ENCODE assay signal across 16 cellular contexts in genomic region chr6:167543602-167544506, GRCh38.
DNase-seq lines count a peak whose midpoint lies in the region; ATAC-seq and TF ChIP-seq lines count a peak whose summit lies in the region.
"Had no signal": no experiment of that assay in that cellular context is flagged by ENCODE, and none has a peak within 500 bp of the region (broad histone marks: within the 10 kb centered on the region; RNA-seq: fewer than 3 reads in every experiment).

No MANE protein-coding gene starts in this region.

- no peak overlapping the region for H3K27ac Mint-ChIP-seq in activated T-helper 1 cell treated with anti-CD3 and anti-CD28 coated beads, Interleukin-12 subunit alpha, Interleukin-12 subunit beta, Interleukin-2, Interleukin-4 antibody, amounts not matched to agents 30 ng/mL and 10 ng/mL and 1 ng/mL, durations not matched to agents 14 hours and 24 hours and 36 hours
- H3K27ac Mint-ChIP-seq in T-helper 17 cell = no peak overlapping the region
- H3K27ac Mint-ChIP-seq: activated T-helper 2 cell treated with anti-CD3 and anti-CD28 coated beads, Interferon-gamma antibody, Interleukin-2, Interleukin-4, amounts not matched to agents 10 μg/mL and 5 μg/mL and 100 μg/mL, durations not matched to agents 14 hours and 24 hours and 36 hours; CD8-positive, alpha-beta memory T cell; HFFc6; T-cell had no signal

- H3K9me3 Mint-ChIP-seq in activated T-helper 1 cell treated with anti-CD3 and anti-CD28 coated beads, Interleukin-12 subunit alpha, Interleukin-12 subunit beta, Interleukin-2, Interleukin-4 antibody, amounts not matched to agents 30 ng/mL and 10 ng/mL and 1 ng/mL, durations not matched to agents 14 hours and 24 hours and 36 hours = no peaks in the 10 kb centered on the region
- H3K9me3 Mint-ChIP-seq: activated T-helper 2 cell treated with anti-CD3 and anti-CD28 coated beads, Interferon-gamma antibody, Interleukin-2, Interleukin-4, amounts not matched to agents 10 μg/mL and 5 μg/mL and 100 μg/mL, durations not matched to agents 14 hours and 24 hours and 36 hours had no signal

- TF ChIP-seq CTCF in heart left ventricle (IDR thresholded peaks at IDR 0.05) = no peak

- H3K4me3 Mint-ChIP-seq in activated T-helper 1 cell treated with anti-CD3 and anti-CD28 coated beads, Interleukin-12 subunit alpha, Interleukin-12 subunit beta, Interleukin-2, Interleukin-4 antibody, amounts not matched to agents 30 ng/mL and 10 ng/mL and 1 ng/mL, durations not matched to agents 14 hours and 24 hours and 36 hours = no peak overlapping the region
- H3K4me3 Mint-ChIP-seq in T-helper 17 cell = no peak overlapping the region
- H3K4me3 Mint-ChIP-seq: CD8-positive, alpha-beta memory T cell; HFFc6; T-cell had no signal

- 34 to 55% (median 42%) methylated on average over 16 of the region's 16 CpGs for WGBS in heart left ventricle, 4 donors

- H3K9me3 ChIP-seq in heart left ventricle (peaks cover 0 to 11% (median 0%) of the 10 kb centered on the region in 12 donors), T-helper 17 cell (ENCODE audit: control insufficient read depth, low read length, poor library complexity, severe bottlenecking) (no peaks in the 10 kb centered on the region)
- H3K9me3 ChIP-seq: body of pancreas had no signal

- ATAC-seq in Right ventricle myocardium inferior = peak; percentile 90
- peak; percentile 45 to 92 (median 82) for ATAC-seq in heart left ventricle
- no peak for ATAC-seq in T-helper 17 cell
- ATAC-seq: body of pancreas, T-cell had no signal

- no peaks in the 10 kb centered on the region for H3K36me3 ChIP-seq in heart left ventricle

- no peaks in the 10 kb centered on the region for H3K36me3 Mint-ChIP-seq in activated T-helper 1 cell treated with anti-CD3 and anti-CD28 coated beads, Interleukin-12 subunit alpha, Interleukin-12 subunit beta, Interleukin-2, Interleukin-4 antibody, amounts not matched to agents 30 ng/mL and 10 ng/mL and 1 ng/mL, durations not matched to agents 14 hours and 24 hours and 36 hours (ENCODE audit: low read depth)
- H3K36me3 Mint-ChIP-seq in T-helper 17 cell (ENCODE audit: low read depth) = no peaks in the 10 kb centered on the region
- H3K36me3 Mint-ChIP-seq: CD8-positive, alpha-beta memory T cell; T-cell had no signal

- no peak overlapping the region for H3K4me3 ChIP-seq in heart left ventricle
- H3K4me3 ChIP-seq: body of pancreas had no signal

- DNase-seq in Right ventricle myocardium inferior (ENCODE audit: missing footprints) (no peak), cardiac septum (ENCODE audit: low spot score) (no peak), heart left ventricle (peak in 4 of 5 donors; percentile 61 to 78 (median 69)), posterior vena cava (ENCODE audit: low spot score) (peak; percentile 72), KG1 (lab: John Stamatoyannopoulos, UW) (no peak), EL (no peak), T-helper 17 cell (no peak)
- no peak for DNase-seq in activated T-helper 1 cell treated with anti-CD3 and anti-CD28 coated beads, Interleukin-12 subunit alpha, Interleukin-12 subunit beta, Interleukin-2, Interleukin-4 antibody, amounts not matched to agents 30 ng/mL and 10 ng/mL and 1 ng/mL, durations not matched to agents 14 hours and 24 hours and 36 hours (ENCODE audit: low spot score)
- DNase-seq: activated CD4-positive, alpha-beta T cell treated with anti-CD3 and anti-CD28 coated beads, Interleukin-2, amount 50 U/mL, for 4 hours; CD8-positive, alpha-beta memory T cell; HFFc6; MM.1S; substantia nigra; T-cell had no signal

- H3K4me1 Mint-ChIP-seq in activated T-helper 1 cell treated with anti-CD3 and anti-CD28 coated beads, Interleukin-12 subunit alpha, Interleukin-12 subunit beta, Interleukin-2, Interleukin-4 antibody, amounts not matched to agents 30 ng/mL and 10 ng/mL and 1 ng/mL, durations not matched to agents 14 hours and 24 hours and 36 hours (ENCODE audit: low read depth) = no peaks in the 10 kb centered on the region
- H3K4me1 Mint-ChIP-seq in T-helper 17 cell = no peaks in the 10 kb centered on the region
- H3K4me1 Mint-ChIP-seq: CD8-positive, alpha-beta memory T cell; T-cell had no signal

- intact Hi-C loops in Right ventricle myocardium inferior (cut with DNase I) (loop anchor here (5.0 kb wide), 1 partner anchor 62 kb away; no protein-coding TSS in a partner anchor), cardiac septum (cut with DNase I) (no loop called here), heart left ventricle (cut with DNase I) (no loop called here), posterior vena cava (cut with DNase I) (no loop called here)
- intact Hi-C loops in activated T-helper 1 cell treated with anti-CD3 and anti-CD28 coated beads, Interleukin-12 subunit alpha, Interleukin-12 subunit beta, Interleukin-2, Interleukin-4 antibody, amounts not matched to agents 30 ng/mL and 10 ng/mL and 1 ng/mL, durations not matched to agents 14 hours and 24 hours and 36 hours (cut with micrococcal nuclease) = no loop called here

- H3K4me1 ChIP-seq in heart left ventricle = peaks cover 0 to 25% (median 12%) of the 10 kb centered on the region in 12 donors

- peaks cover 2% of the 10 kb centered on the region for H3K27me3 Mint-ChIP-seq in activated T-helper 1 cell treated with anti-CD3 and anti-CD28 coated beads, Interleukin-12 subunit alpha, Interleukin-12 subunit beta, Interleukin-2, Interleukin-4 antibody, amounts not matched to agents 30 ng/mL and 10 ng/mL and 1 ng/mL, durations not matched to agents 14 hours and 24 hours and 36 hours (ENCODE audit: insufficient read depth)
- peaks cover 7% of the 10 kb centered on the region for H3K27me3 Mint-ChIP-seq in T-helper 17 cell
- H3K27me3 Mint-ChIP-seq: CD8-positive, alpha-beta memory T cell; T-cell had no signal

- H3K27me3 ChIP-seq in heart left ventricle = no peaks in the 10 kb centered on the region
- H3K27me3 ChIP-seq: body of pancreas had no signal

- H3K27ac ChIP-seq in heart left ventricle = peak overlapping the region; percentile 5 to 77 (median 52)

- TF ChIP-seq POLR2A in heart left ventricle (IDR thresholded peaks at IDR 0.05) = no peak

Comparison
In these comparisons a context has a peak if more than half of its experiments do, and no peak if none do; other contexts are left out.
1. DNase-seq: peak in heart left ventricle (4 of 5) and posterior vena cava (single experiment); none in Right ventricle myocardium inferior (single experiment), cardiac septum (single experiment), activated T-helper 1 cell treated with anti-CD3 and anti-CD28 coated beads, Interleukin-12 subunit alpha, Interleukin-12 subunit beta, Interleukin-2, Interleukin-4 antibody, amounts not matched to agents 30 ng/mL and 10 ng/mL and 1 ng/mL, durations not matched to agents 14 hours and 24 hours and 36 hours (single experiment), KG1 (single experiment), EL (single experiment) and T-helper 17 cell (0 of 3).